ENCODE assay signal across 7 cellular contexts in the genomic region with DNA sequence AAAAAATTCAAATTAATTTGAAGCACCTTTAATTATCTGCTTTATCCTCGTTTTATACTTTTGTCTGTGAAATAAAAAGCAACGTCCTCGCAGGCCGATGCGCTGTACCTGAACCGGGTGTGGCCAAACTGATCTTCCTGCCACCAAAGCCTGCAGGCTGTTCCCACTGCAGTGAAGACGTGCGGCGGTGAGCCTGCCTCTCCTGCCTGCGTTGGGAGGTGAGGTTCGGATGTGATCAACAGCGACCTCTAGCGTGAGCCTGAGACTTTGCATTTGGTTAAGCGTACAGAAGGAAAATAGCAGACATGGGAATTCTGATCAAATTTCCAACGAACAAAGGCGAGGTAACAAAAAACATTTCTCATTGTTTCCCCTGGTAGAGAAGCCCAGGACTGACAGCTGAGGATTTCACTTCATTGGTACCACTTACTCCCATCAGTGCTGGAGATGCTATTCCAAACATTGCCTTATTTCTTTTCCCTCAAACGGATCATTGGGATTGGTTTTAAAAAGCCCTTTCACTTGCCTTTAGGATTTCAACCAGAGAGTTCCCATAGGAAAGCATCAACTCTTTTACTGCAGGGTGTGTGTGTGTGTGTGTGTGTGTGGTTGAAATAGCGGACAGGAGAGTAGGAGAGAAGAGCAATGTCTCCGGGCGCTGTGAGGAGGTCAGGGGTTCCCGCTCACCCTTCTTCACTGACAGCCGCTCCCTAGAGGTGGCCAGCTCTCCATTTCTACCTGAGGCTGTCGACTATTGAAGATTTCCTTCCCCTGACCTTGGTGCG. TPM values are rescaled to one million over a fixed set of nuclear protein-coding genes. Genes with fewer than 3 reads are reported as not detected.
DNase-seq lines count a peak whose midpoint lies in the region; ATAC-seq and FAIRE-seq lines count a peak whose summit lies in the region.

No MANE protein-coding gene starts in this region.

- H3K4me3 Mint-ChIP-seq in activated CD4-positive, alpha-beta T cell treated with anti-CD3 and anti-CD28 coated beads for 36 hours: peak overlapping the region; percentile 43

- CTCF ChIA-PET in activated CD4-positive, alpha-beta T cell treated with anti-CD3 and anti-CD28 coated beads for 36 hours (lab: Charles Lee): interaction anchor here (0.8 to 4.9 kb wide), 18 partner anchors 11 to 346 kb away, joined by 3 to 44 read pairs (median 3); no protein-coding TSS in a partner anchor

- POLR2A ChIA-PET in activated CD4-positive, alpha-beta T cell treated with anti-CD3 and anti-CD28 coated beads for 36 hours (lab: Charles Lee): no interaction called here

- H3K9me3 Mint-ChIP-seq in activated CD4-positive, alpha-beta T cell treated with anti-CD3 and anti-CD28 coated beads for 36 hours (ENCODE audit: low read depth): peaks cover 2% of the 10 kb centered on the region

- ATAC-seq in HG03175 (IDR thresholded peaks at IDR 0.05; ENCODE audit: unreplicated experiment): peak; percentile 64
- ATAC-seq in activated CD4-positive, alpha-beta T cell treated with anti-CD3 and anti-CD28 coated beads for 36 hours: peak; percentile 71

- H3K27ac Mint-ChIP-seq in activated CD4-positive, alpha-beta T cell treated with anti-CD3 and anti-CD28 coated beads for 36 hours: peak overlapping the region; percentile 72

- H3K27me3 Mint-ChIP-seq in activated CD4-positive, alpha-beta T cell treated with anti-CD3 and anti-CD28 coated beads for 36 hours: no peaks in the 10 kb centered on the region

- FAIRE-seq in GM18507 (lab: Jason Lieb, UNC): peak; percentile 91

- H3K4me1 Mint-ChIP-seq in activated CD4-positive, alpha-beta T cell treated with anti-CD3 and anti-CD28 coated beads for 36 hours: peaks cover 51% of the 10 kb centered on the region

- intact Hi-C loops in activated CD4-positive, alpha-beta T cell treated with anti-CD3 and anti-CD28 coated beads for 36 hours (cut with DNase I, micrococcal nuclease): loop anchor here (1.0 to 10.0 kb wide), 10 partner anchors 45 to 738 kb away; partner anchors contain the start of gene FYN (in 2 of the 2)

- H3K36me3 Mint-ChIP-seq in activated CD4-positive, alpha-beta T cell treated with anti-CD3 and anti-CD28 coated beads for 36 hours (ENCODE audit: low read depth): peaks cover 2% of the 10 kb centered on the region

- DNase-seq in GM18507 (ENCODE audit: extremely low spot score, insufficient read length, low read depth) (peak; percentile 50), NCI-H524 (lab: John Stamatoyannopoulos, UW) (peak; percentile 54 to 86), cerebellum (ENCODE audit: low spot score) (peak; percentile 85), left kidney (ENCODE audit: low read depth, low spot score) (peak; percentile 94)
- DNase-seq in activated CD4-positive, alpha-beta T cell treated with anti-CD3 and anti-CD28 coated beads for 36 hours: peak; percentile 89
- peak; percentile 65 to 73 for DNase-seq in stimulated activated CD4-positive, alpha-beta T cell treated with anti-CD3 and anti-CD28 coated beads, Interleukin-4, amount 100 ng/mL, for 48 hours (ENCODE audit: low read depth in 2 of 2)

RNA-seq across cellular contexts. Expression of gene CCN6, which starts 56.6 kb away (rescaled TPM):
- under 1 TPM; 0.26 to 0.32 TPM for total RNA-seq in activated CD4-positive, alpha-beta T cell treated with anti-CD3 and anti-CD28 coated beads for 36 hours
- total RNA-seq in cerebellum: not detected

Comparison
In these comparisons a context has a peak if more than half of its experiments do, and no peak if none do; other contexts are left out.
1. Peak in every context shown above with its lines: DNase-seq and ATAC-seq.